ENCODE assay signal across 8 cellular contexts in genomic region chr15:40440300-40441011, GRCh38. TPM values are rescaled to one million over a fixed set of nuclear protein-coding genes. Genes with fewer than 3 reads are reported as not detected.
DNase-seq lines count a peak whose midpoint lies in the region; ATAC-seq, FAIRE-seq and TF ChIP-seq lines count a peak whose summit lies in the region.

TSS of gene BAHD1 (plus strand) at chr15:40440953. CDS start at chr15:40458465, 17,512 bp downstream.

- intact Hi-C loops in dendritic cell treated with granulocyte-macrophage colony-stimulating factor and Interleukin-4, amounts not matched to agents 40 ng/mL and 50 ng/mL, for 4 days (cut with micrococcal nuclease): loop anchor here (10.0 kb wide), 1 partner anchor 64 kb away; no protein-coding TSS in a partner anchor
- intact Hi-C loops in HepG2 (cut with micrococcal nuclease; ENCODE audit: unreplicated experiment): loop anchor here (5.0 kb wide), 1 partner anchor 67 kb away; no protein-coding TSS in a partner anchor

- H3K4me3 ChIP-seq in HepG2 (replicated peaks in 1 of 3; ENCODE audit: insufficient read depth in 1 of 3, low read depth in 2 of 3, low read length in 3 of 3): peak within 1 kb of the TSS; percentile 72 to 88 (median 81)

- TF ChIP-seq RAD21 in HepG2 (CRISPR knock-in tag; IDR thresholded peaks at IDR 0.05): no peak

- peak within 1 kb of the TSS; percentile 29 for H2AFZ ChIP-seq in HepG2 (ENCODE audit: low read length)

- H4K20me1 ChIP-seq in HepG2 (ENCODE audit: insufficient read depth, low read length): peaks cover 12% of the 10 kb centered on the region; the same call in 1 of the 2 replicates

- peaks cover 2 to 44% of the 10 kb centered on the region in 2 experiments; a peak in 4 of 5 replicates for H3K27me3 ChIP-seq in HepG2 (ENCODE audit: control insufficient read depth in 1 of 2, insufficient read depth in 2 of 2, low read length in 2 of 2)

- BruUV-seq in HepG2 (replicated peaks; lab: Mats Ljungman, UMichigan): no TSS peak

- H3K9me3 Mint-ChIP-seq in dendritic cell treated with granulocyte-macrophage colony-stimulating factor and Interleukin-4, amounts not matched to agents 40 ng/mL and 50 ng/mL, for 4 days: no peaks in the 10 kb centered on the region

- peak within 1 kb of the TSS; percentile 70 for H3K27ac Mint-ChIP-seq in dendritic cell treated with granulocyte-macrophage colony-stimulating factor and Interleukin-4, amounts not matched to agents 40 ng/mL and 50 ng/mL, for 4 days

- ATAC-seq in GM19351 (IDR thresholded peaks at IDR 0.05; ENCODE audit: unreplicated experiment) (peak; percentile 87), HG03521 (IDR thresholded peaks at IDR 0.05; ENCODE audit: unreplicated experiment) (peak; percentile 88), HepG2 (peak; percentile 78)

- POLR2A ChIA-PET in HepG2 (lab: Yijun Ruan, JAX): interaction anchor here (0.6 to 2.7 kb wide), 5 partner anchors 12 to 1273 kb away, joined by 3 to 15 read pairs (median 6); partner anchors contain the start of genes CCDC9B, CHST14 and IVD

- H3K9me3 ChIP-seq in HepG2 (ENCODE audit: low read length): no peaks in the 10 kb centered on the region

- H3K36me3 ChIP-seq in HepG2 (replicated peaks in 1 of 2; ENCODE audit: control insufficient read depth in 1 of 2, insufficient read depth in 2 of 2, low read length in 2 of 2): no peaks in the 10 kb centered on the region

- TF ChIP-seq EP300 in HepG2 (IDR thresholded peaks at IDR 0.05; ENCODE audit: low read depth in 2 of 2, low read length in 2 of 2) (no peak), HepG2 (CRISPR knock-in tag; IDR thresholded peaks at IDR 0.05; ENCODE audit: borderline replicate concordance) (no peak)

- CTCF ChIA-PET in HepG2 (lab: Yijun Ruan, JAX; ENCODE audit: low intra/inter-chr PET ratio, low total read pairs): interaction anchor here (1.1 kb wide), 1 partner anchor 66 kb away, joined by 4 read pairs; no protein-coding TSS in a partner anchor

- H3K27me3 Mint-ChIP-seq in dendritic cell treated with granulocyte-macrophage colony-stimulating factor and Interleukin-4, amounts not matched to agents 40 ng/mL and 50 ng/mL, for 4 days: peaks cover 59% of the 10 kb centered on the region

- peak; percentile 44 for FAIRE-seq in HepG2 (lab: Jason Lieb, UNC)

- peak; percentile 30 for TF ChIP-seq CTCF in HepG2 (CRISPR knock-in tag; IDR thresholded peaks at IDR 0.05)

- H3K79me2 ChIP-seq in HepG2 (ENCODE audit: insufficient read depth, low read length): peaks cover 30% of the 10 kb centered on the region

- H3K9ac ChIP-seq in HepG2 (ENCODE audit: insufficient read depth, low read depth, low read length): peak within 1 kb of the TSS; percentile 82

- peaks cover 69% of the 10 kb centered on the region for H3K4me1 Mint-ChIP-seq in dendritic cell treated with granulocyte-macrophage colony-stimulating factor and Interleukin-4, amounts not matched to agents 40 ng/mL and 50 ng/mL, for 4 days (ENCODE audit: low read depth)

- H3K4me2 ChIP-seq in HepG2 (ENCODE audit: low read depth, low read length): peak within 1 kb of the TSS; percentile 96

- 0 out of 4 replicates have a peak, but pooled peaks of 1 of the 2 experiments have one; percentile 49 for TF ChIP-seq POLR2A in HepG2 (IDR thresholded peaks at IDR 0.05; ENCODE audit: insufficient read depth in 1 of 2, low read depth in 2 of 2, low read length in 2 of 2)

- H3K4me1 ChIP-seq in HepG2 (ENCODE audit: insufficient read depth, low read length): peaks cover 69% of the 10 kb centered on the region

- 1% methylated on average over 8 of the region's 54 CpGs for WGBS in HepG2 (ENCODE audit: low lambda C conversion rate)

- in situ Hi-C loops in HepG2 (cut with HindIII; ENCODE audit: extremely low pct_ligation_motif_present, low pct_unique_long_range_greater_than_20kb): loop anchor here (5.0 kb wide), 1 partner anchor 72 kb away; no protein-coding TSS in a partner anchor

- H3K36me3 Mint-ChIP-seq in dendritic cell treated with granulocyte-macrophage colony-stimulating factor and Interleukin-4, amounts not matched to agents 40 ng/mL and 50 ng/mL, for 4 days (ENCODE audit: low read depth): peaks cover 6% of the 10 kb centered on the region

- DNase-seq in C1 segment of cervical spinal cord (lab: John Stamatoyannopoulos, UW): peak; percentile 75 to 96 (median 94)
- peak; percentile 93 for DNase-seq in NCI-H748 (lab: John Stamatoyannopoulos, UW; ENCODE audit: unreplicated experiment)
- peak; percentile 94 for DNase-seq in activated CD4-positive, alpha-beta T cell treated with anti-CD3 and anti-CD28 coated beads, Interleukin-2, amount 50 U/mL, for 1 hour
- peak; percentile 85 for DNase-seq in HepG2 (ENCODE audit: low spot score)
- peak; percentile 97 for DNase-seq in stimulated activated CD4-positive, alpha-beta T cell treated with anti-CD3 and anti-CD28 coated beads, Interleukin-4, amount 100 ng/mL, for 1 hour

- peak within 1 kb of the TSS; percentile 75 for H3K27ac ChIP-seq in HepG2 (ENCODE audit: extremely low read length, insufficient read depth, low read length)

- peak within 1 kb of the TSS; percentile 84 for H3K4me3 Mint-ChIP-seq in dendritic cell treated with granulocyte-macrophage colony-stimulating factor and Interleukin-4, amounts not matched to agents 40 ng/mL and 50 ng/mL, for 4 days

TF ChIP-seq in HepG2, 621 proteins besides CTCF, POLR2A, EP300 and RAD21 (continues in another document):
- TF ChIP-seq ZNF143 (CRISPR knock-in tag; IDR thresholded peaks at IDR 0.05) (no peak), FOXP1 (IDR thresholded peaks at IDR 0.05) (no peak), FOXP1 (CRISPR knock-in tag; IDR thresholded peaks at IDR 0.05) (no peak), THYN1 (CRISPR knock-in tag; IDR thresholded peaks at IDR 0.05; ENCODE audit: borderline replicate concordance, low read depth) (no peak), ZBTB49 (CRISPR knock-in tag; IDR thresholded peaks at IDR 0.05; ENCODE audit: borderline replicate concordance) (no peak), TCF7L2 (IDR thresholded peaks at IDR 0.05; ENCODE audit: low read depth, low read length) (no peak), XRCC5 (optimal IDR thresholded peaks at IDR 0.05; ENCODE audit: low read length) (no peak), SIX1 (CRISPR knock-in tag; IDR thresholded peaks at IDR 0.05; ENCODE audit: borderline replicate concordance) (no peak), KAT7 (CRISPR knock-in tag; IDR thresholded peaks at IDR 0.05; ENCODE audit: borderline replicate concordance) (no peak), EZH2 (conservative IDR thresholded peaks at IDR 0.05; ENCODE audit: low read depth, low read length) (no peak)

RNA-seq across cellular contexts. Expression of gene BAHD1, which starts in this region (rescaled TPM):
- 8.1 and 8.7 TPM in 2 replicates for total RNA-seq in HepG2 (2016; rRNA removed; fragmentation: Illumina TruSeq; extraction: Trizol)
- total RNA-seq in HepG2 (2016; cell fraction: cytosol; rRNA removed; fragmentation: Illumina TruSeq; extraction: Trizol; ENCODE audit: low read depth): 1.8 and 1.9 TPM in 2 replicates
- total RNA-seq in HepG2 (2016; cell fraction: insoluble cytoplasmic fraction; rRNA removed; fragmentation: Illumina TruSeq; extraction: Trizol): 7.1 and 8.8 TPM in 2 replicates
- 4.5 and 4.7 TPM in 2 replicates for total RNA-seq in HepG2 (2016; cell fraction: membrane; rRNA removed; fragmentation: Illumina TruSeq; extraction: Trizol)
- 9.6 and 13.1 TPM in 2 replicates for total RNA-seq in HepG2 (2016; cell fraction: nucleus; rRNA removed; fragmentation: Illumina TruSeq; extraction: Trizol)
- polyA plus RNA-seq in HepG2 (2011; rRNA removed): 3.3 and 3.8 TPM in 2 replicates
- 2.3 and 2.4 TPM in 2 replicates for polyA plus RNA-seq in HepG2 (2011; cell fraction: cytosol; rRNA removed)
- 9.7 and 10.3 TPM in 2 replicates for polyA plus RNA-seq in HepG2 (2011; cell fraction: nucleus; rRNA removed)
- polyA plus RNA-seq in HepG2 (2012): 6.2 and 8.0 TPM in 2 replicates
- 0.53 and 0.62 TPM in 2 replicates for polyA plus RNA-seq in HepG2 (2016; cell fraction: cytosol; fragmentation: Illumina TruSeq; extraction: Trizol; ENCODE audit: low read depth)
- polyA plus RNA-seq in HepG2 (2016; cell fraction: insoluble cytoplasmic fraction; fragmentation: Illumina TruSeq; extraction: Trizol; ENCODE audit: low read depth): 8.2 and 10.1 TPM in 2 replicates
- 2.1 and 2.2 TPM in 2 replicates for polyA plus RNA-seq in HepG2 (2016; cell fraction: membrane; fragmentation: Illumina TruSeq; extraction: Trizol; ENCODE audit: low read depth)
- polyA plus RNA-seq in HepG2 (2016; cell fraction: nucleus; fragmentation: Illumina TruSeq; extraction: Trizol; ENCODE audit: insufficient read depth, low read depth): 14.7 and 18.8 TPM in 2 replicates
- polyA minus RNA-seq in HepG2 (2011; rRNA and poly(A)+ RNA removed; ENCODE audit: low replicate concordance): 6.1 and 10.5 TPM in 2 replicates
- 3.0 and 3.5 TPM in 2 replicates for polyA minus RNA-seq in HepG2 (2011; cell fraction: cytosol; rRNA and poly(A)+ RNA removed)
- 5.3 and 9.8 TPM in 2 replicates for polyA minus RNA-seq in HepG2 (2011; cell fraction: nucleus; rRNA and poly(A)+ RNA removed)

Comparison
In these comparisons a context has a peak if more than half of its experiments do, and no peak if none do; other contexts are left out.
1. Peak in every context shown above with its lines: DNase-seq, ATAC-seq, H3K4me3 ChIP-seq and H3K27ac ChIP-seq.